Comparison of ENCODE assay signal across 9 cellular contexts in the genomic region with DNA sequence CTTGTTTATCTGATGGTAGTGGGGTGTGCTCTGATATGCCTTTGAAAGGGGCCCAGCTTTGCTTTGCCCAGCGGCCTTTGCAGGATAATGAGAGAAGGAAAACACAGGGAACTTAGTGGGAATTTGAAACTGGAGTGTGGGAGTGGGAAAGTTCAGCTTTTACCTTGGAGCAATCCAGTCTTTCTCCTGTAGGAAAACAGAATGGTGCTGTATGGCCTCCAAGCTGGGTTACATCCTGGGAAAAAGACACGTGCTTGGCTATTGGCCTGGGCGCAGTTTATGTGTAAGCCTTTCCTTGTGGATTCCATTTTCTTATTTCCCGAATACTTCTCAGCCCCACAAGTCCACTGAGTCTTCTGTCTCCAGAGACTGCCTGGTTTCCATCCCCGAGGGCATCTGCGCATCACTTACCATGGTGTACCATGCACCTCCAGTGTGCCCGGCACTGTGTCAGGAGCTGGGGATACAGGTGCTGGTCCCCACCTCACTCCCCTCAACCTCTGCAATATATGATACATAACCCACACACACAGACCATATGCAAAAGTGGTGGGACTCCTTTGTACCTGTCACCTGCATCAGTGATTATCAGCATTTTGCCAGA. TPM values are rescaled to one million over a fixed set of nuclear protein-coding genes. Genes with fewer than 3 reads are reported as not detected.
A peak's percentile ranks its signal among the peaks of the same experiment; 100 is the strongest.
DNase-seq lines count a peak whose midpoint lies in the region; ATAC-seq and TF ChIP-seq lines count a peak whose summit lies in the region.
"Had no signal": no experiment of that assay in that cellular context is flagged by ENCODE, and none has a peak within 500 bp of the region (broad histone marks: within the 10 kb centered on the region; RNA-seq: fewer than 3 reads in every experiment).

No MANE protein-coding gene starts in this region.

- no peaks in the 10 kb centered on the region for H3K27me3 ChIP-seq in cardiac muscle cell
- no peaks in the 10 kb centered on the region for H3K27me3 ChIP-seq in neuronal stem cell (ENCODE audit: control insufficient read depth in 3 of 3, insufficient read depth in 3 of 3, low read depth in 1 of 3, low read length in 3 of 3)
- no peaks in the 10 kb centered on the region for H3K27me3 ChIP-seq in uterus

- peaks cover 44% of the 10 kb centered on the region for H3K36me3 Mint-ChIP-seq in endothelial cell (ENCODE audit: low read depth, unreplicated experiment)
- peaks cover 17% of the 10 kb centered on the region for H3K36me3 Mint-ChIP-seq in T-cell

- H3K79me1 ChIP-seq in neuronal stem cell (ENCODE audit: low read depth, low read length): peaks cover 30% of the 10 kb centered on the region

- H3K9me3 ChIP-seq in cardiac muscle cell (ENCODE audit: low read depth): no peaks in the 10 kb centered on the region
- peaks cover 2 to 9% of the 10 kb centered on the region in 2 donors for H3K9me3 ChIP-seq in neuronal stem cell (replicated peaks in 1 of 2; ENCODE audit: control insufficient read depth in 2 of 2, insufficient read depth in 1 of 2, low read depth in 1 of 2, low read length in 2 of 2)
- H3K9me3 ChIP-seq in uterus: no peaks in the 10 kb centered on the region

- H2BK120ac ChIP-seq in neuronal stem cell (ENCODE audit: low read depth, low read length): no peak overlapping the region

- no peak overlapping the region for H4K8ac ChIP-seq in neuronal stem cell (ENCODE audit: low read depth, low read length)

- no peak overlapping the region for H2BK12ac ChIP-seq in neuronal stem cell (ENCODE audit: low read length)

- TF ChIP-seq CTCF in cardiac muscle cell (IDR thresholded peaks at IDR 0.05; ENCODE audit: low read depth, low read length): no peak
- no peak for TF ChIP-seq CTCF in endothelial cell (IDR thresholded peaks at IDR 0.05; ENCODE audit: unreplicated experiment)
- TF ChIP-seq CTCF in uterus (IDR thresholded peaks at IDR 0.05): no peak

- no peak overlapping the region for H2AFZ ChIP-seq in neuronal stem cell (ENCODE audit: low read length)

- intact Hi-C loops in Right ventricle myocardium superior (cut with DNase I) (no loop called here), uterus (cut with DNase I; ENCODE audit: low total_unique reads) (no loop called here)

- POLR2A ChIA-PET in T-cell (lab: Charles Lee): interaction anchor here in 1 of 2 donors (0.6 kb wide), 1 partner anchor 23 kb away, joined by 3 read pairs; no protein-coding TSS in a partner anchor

- H3K27ac Mint-ChIP-seq in endothelial cell (ENCODE audit: unreplicated experiment) (peak overlapping the region; percentile 74), T-cell (peak overlapping the region in 1 of 2 donors; percentile 6)

- H3K14ac ChIP-seq in neuronal stem cell (ENCODE audit: low read length): no peak overlapping the region

- H2BK15ac ChIP-seq in neuronal stem cell (ENCODE audit: low read length): no peak overlapping the region

- H3K4me1 ChIP-seq in cardiac muscle cell (ENCODE audit: low read depth) (peaks cover 39% of the 10 kb centered on the region), neuronal stem cell (ENCODE audit: control insufficient read depth in 2 of 2, insufficient read depth in 1 of 2, low read depth in 1 of 2, low read length in 2 of 2) (peaks cover 9 to 34% of the 10 kb centered on the region in 2 donors), uterus (peaks cover 5 to 48% of the 10 kb centered on the region in 2 donors)

- no peaks in the 10 kb centered on the region for H3K9me3 Mint-ChIP-seq in endothelial cell (ENCODE audit: unreplicated experiment)
- no peaks in the 10 kb centered on the region for H3K9me3 Mint-ChIP-seq in T-cell

- peaks cover 87% of the 10 kb centered on the region for H3K4me1 Mint-ChIP-seq in endothelial cell (ENCODE audit: unreplicated experiment)
- H3K4me1 Mint-ChIP-seq in T-cell: peaks cover 73 to 98% (median 94%) of the 10 kb centered on the region in 3 donors

- no peak for TF ChIP-seq POLR2A in uterus (IDR thresholded peaks at IDR 0.05)

- no peak overlapping the region for H3K23ac ChIP-seq in neuronal stem cell (ENCODE audit: low read depth, low read length, poor library complexity)

- ATAC-seq in Right ventricle myocardium superior (ENCODE audit: poor library complexity): no peak
- ATAC-seq in T-cell (replicated peaks in 1 of 4): no peak

- H3K27ac ChIP-seq in cardiac muscle cell (peak overlapping the region; percentile 67), neuronal stem cell (replicated peaks; ENCODE audit: low read length) (no peak overlapping the region), uterus (peak overlapping the region; percentile 95 to 100)

- CTCF ChIA-PET in T-cell (lab: Charles Lee): no interaction called here

- no CpG with 5 or more reads among the region's 7 CpGs for WGBS in neuronal stem cell (ENCODE audit: extremely low coverage in 2 of 2, insufficient read length in 2 of 2, insufficient replicate concordance in 1 of 2), 2 donors

- DNase-seq in cardiac muscle cell (ENCODE audit: low read depth in 1 of 2, low spot score in 1 of 2) (no peak), Right ventricle myocardium superior (no peak), endothelial cell (ENCODE audit: low spot score) (no peak), neuronal stem cell (ENCODE audit: low spot score) (no peak), uterus (no peak), GM19240 (ENCODE audit: insufficient read length, low spot score) (no peak), DMS 273 treated with DMSO at 0.1 percent for 48 hours (lab: John Stamatoyannopoulos, UW) (no peak), T-cell (no peak)
- DNase-seq: NCI-H1436 had no signal

- H3K18ac ChIP-seq in neuronal stem cell (ENCODE audit: low read length): no peak overlapping the region

- H3K4me2 ChIP-seq in neuronal stem cell (ENCODE audit: insufficient read depth, low read length, poor library complexity, severe bottlenecking): no peak overlapping the region

- H4K91ac ChIP-seq in neuronal stem cell (ENCODE audit: low read depth, low read length, poor library complexity): no peak overlapping the region

- H2BK5ac ChIP-seq in neuronal stem cell (ENCODE audit: low read length): no peak overlapping the region

- peaks cover 21% of the 10 kb centered on the region for H3K27me3 Mint-ChIP-seq in endothelial cell (ENCODE audit: unreplicated experiment)
- H3K27me3 Mint-ChIP-seq in T-cell: no peaks in the 10 kb centered on the region

- H3K4me3 ChIP-seq in cardiac muscle cell (no peak overlapping the region), neuronal stem cell (ENCODE audit: low read length in 2 of 2) (no peak overlapping the region), uterus (no peak overlapping the region)

- no peak overlapping the region for H3K9ac ChIP-seq in neuronal stem cell (ENCODE audit: low read depth, low read length, poor library complexity)

- H3K36me3 ChIP-seq in cardiac muscle cell (no peaks in the 10 kb centered on the region), neuronal stem cell (replicated peaks in 1 of 2; ENCODE audit: control insufficient read depth in 2 of 2, insufficient read depth in 2 of 2, low read length in 2 of 2) (peaks cover 15 to 63% of the 10 kb centered on the region in 2 donors), uterus (no peaks in the 10 kb centered on the region)

- peak overlapping the region; percentile 27 for H2AK5ac ChIP-seq in neuronal stem cell (ENCODE audit: low read depth, low read length)

- H3K4ac ChIP-seq in neuronal stem cell (ENCODE audit: low read length): no peak overlapping the region

- no peak overlapping the region for H3K4me3 Mint-ChIP-seq in endothelial cell (ENCODE audit: unreplicated experiment)
- no peak overlapping the region for H3K4me3 Mint-ChIP-seq in T-cell

RNA-seq across cellular contexts. Expression of gene ACTN4, which starts 31.5 kb away (rescaled TPM):
- total RNA-seq in cardiac muscle cell (391 and 465 TPM in 2 replicates), Right ventricle myocardium superior (125 TPM), endothelial cell (ENCODE audit: unreplicated experiment) (744 TPM), uterus (100 to 1,000 TPM; 259 to 844 (median 429) TPM), T-cell (100 to 1,000 TPM in 4 of 5 donors, 10 to 100 TPM in 1; 100.0 to 201 (median 175) TPM)
- polyA plus RNA-seq in cardiac muscle cell: 70.2 and 77.4 TPM in 2 replicates
- 205 TPM for polyA plus RNA-seq in neuronal stem cell (2013, experiment 1 of 2)
- polyA plus RNA-seq in neuronal stem cell (2013, experiment 2 of 2): 200 TPM
